In genomic region chr6:132219901-132220300, GRCh38 we compare ENCODE assay signal across 16 cellular contexts.
"Had no signal": no experiment of that assay in that cellular context is flagged by ENCODE, and none has a peak within 500 bp of the region (broad histone marks: within the 10 kb centered on the region; RNA-seq: fewer than 3 reads in every experiment).

No MANE protein-coding gene starts in this region.

- H3K9ac ChIP-seq: SK-N-SH had no signal

- DNase-seq: Kasumi-1, KG1, MM.1S, NCI-H1092 treated with DMSO at 0.1 percent for 48 hours, NCI-H1436, NCI-H1694 treated with DMSO at 0.1 percent for 48 hours, NCI-H2171, NCI-H226, NCI-H446, NCI-H510A, NCI-H524 treated with DMSO at 0.1 percent for 48 hours, SHP77, SK-N-SH, SW 1271, T-cell had no signal

- H3K9me2 ChIP-seq: SK-N-SH had no signal

- H3K9me3 ChIP-seq: SK-N-SH had no signal

- H3K4me2 ChIP-seq: SK-N-SH had no signal

- H3K27ac ChIP-seq: RWPE1 had no signal
